ENCODE assay signal across 1 cellular context in genomic region chr5:40991168-40991980, GRCh38.
A peak's percentile ranks its signal among the peaks of the same experiment; 100 is the strongest.
TF ChIP-seq lines count a peak whose summit lies in the region.

No MANE protein-coding gene starts in this region.

TF ChIP-seq in HepG2, 621 proteins besides CTCF, POLR2A, EP300 and RAD21 (continued from another document and continues in another):
- TF ChIP-seq RARG (CRISPR knock-in tag; IDR thresholded peaks at IDR 0.05; ENCODE audit: low read depth) = no peak
- no peak for TF ChIP-seq PCBP2 (optimal IDR thresholded peaks at IDR 0.05; ENCODE audit: low read depth, low read length, poor library complexity, severe bottlenecking)
- no peak for TF ChIP-seq ZNF775 (CRISPR knock-in tag; IDR thresholded peaks at IDR 0.05; ENCODE audit: borderline replicate concordance)
- TF ChIP-seq IKZF1 (IDR thresholded peaks at IDR 0.05) = no peak
- TF ChIP-seq ZNF225 (CRISPR knock-in tag; IDR thresholded peaks at IDR 0.05) = no peak
- TF ChIP-seq ZSCAN25 (CRISPR knock-in tag; IDR thresholded peaks at IDR 0.05) = no peak; the same call in 1 of the 2 replicates
- TF ChIP-seq YEATS2 (CRISPR knock-in tag; IDR thresholded peaks at IDR 0.05; ENCODE audit: borderline replicate concordance) = peak; percentile 44; the same call in 1 of the 2 replicates
- no peak for TF ChIP-seq THAP8 (CRISPR knock-in tag; IDR thresholded peaks at IDR 0.05; ENCODE audit: borderline replicate concordance)
- TF ChIP-seq MXD1 (CRISPR knock-in tag; IDR thresholded peaks at IDR 0.05) = no peak
- peak; percentile 76 for TF ChIP-seq ZNF264 (CRISPR knock-in tag; IDR thresholded peaks at IDR 0.05)
- TF ChIP-seq STAG1 (CRISPR knock-in tag; IDR thresholded peaks at IDR 0.05) = peak; percentile 19; the same call in 1 of the 2 replicates
- TF ChIP-seq ZNF121 (CRISPR knock-in tag; IDR thresholded peaks at IDR 0.05) = no peak
- no peak for TF ChIP-seq ZNF546 (CRISPR knock-in tag; conservative IDR thresholded peaks at IDR 0.05)
- 0 out of 2 replicates have a peak, but pooled peaks have one; percentile 55 for TF ChIP-seq MEIS2 (CRISPR knock-in tag; IDR thresholded peaks at IDR 0.05)
- TF ChIP-seq BCLAF1 (IDR thresholded peaks at IDR 0.05) = no peak
- TF ChIP-seq ZNF768 (CRISPR knock-in tag; IDR thresholded peaks at IDR 0.05) = no peak
- no peak for TF ChIP-seq ETS1 (CRISPR knock-in tag; IDR thresholded peaks at IDR 0.05)
- TF ChIP-seq ZNF670 (CRISPR knock-in tag; IDR thresholded peaks at IDR 0.05; ENCODE audit: borderline replicate concordance) = no peak
- TF ChIP-seq ZNF562 (CRISPR knock-in tag; IDR thresholded peaks at IDR 0.05; ENCODE audit: borderline replicate concordance) = no peak
- TF ChIP-seq ZNF75D (CRISPR knock-in tag; IDR thresholded peaks at IDR 0.05; ENCODE audit: borderline replicate concordance) = no peak
- TF ChIP-seq NCOR1 (IDR thresholded peaks at IDR 0.05; ENCODE audit: borderline replicate concordance, low read length) = peak; percentile 87; the same call in 1 of the 2 replicates
- no peak for TF ChIP-seq HMGXB4 (CRISPR knock-in tag; IDR thresholded peaks at IDR 0.05; ENCODE audit: borderline replicate concordance in 1 of 2, low read depth in 1 of 2)
- no peak for TF ChIP-seq ZFP90 (CRISPR knock-in tag; IDR thresholded peaks at IDR 0.05; ENCODE audit: borderline replicate concordance)
- TF ChIP-seq SYNCRIP (IDR thresholded peaks at IDR 0.05; ENCODE audit: insufficient read depth, low read depth, low read length) = no peak
- 0 out of 2 replicates have a peak, but pooled peaks have one; percentile 47 for TF ChIP-seq ZMAT3 (CRISPR knock-in tag; conservative IDR thresholded peaks at IDR 0.05)
- no peak for TF ChIP-seq TRAFD1 (CRISPR knock-in tag; IDR thresholded peaks at IDR 0.05; ENCODE audit: borderline replicate concordance)
- TF ChIP-seq ZNF510 (CRISPR knock-in tag; IDR thresholded peaks at IDR 0.05; ENCODE audit: low read depth) = no peak
- TF ChIP-seq KLF12 (CRISPR knock-in tag; IDR thresholded peaks at IDR 0.05; ENCODE audit: borderline replicate concordance) = no peak
- no peak for TF ChIP-seq ZNF615 (CRISPR knock-in tag; IDR thresholded peaks at IDR 0.05; ENCODE audit: borderline replicate concordance)
- TF ChIP-seq ZNF12 (CRISPR knock-in tag; IDR thresholded peaks at IDR 0.05) = peak; percentile 17; the same call in 1 of the 2 replicates
- no peak for TF ChIP-seq HIVEP1 (CRISPR knock-in tag; IDR thresholded peaks at IDR 0.05)
- TF ChIP-seq ZNF816 (CRISPR knock-in tag; IDR thresholded peaks at IDR 0.05; ENCODE audit: borderline replicate concordance) = no peak
- peak; percentile 92 for TF ChIP-seq MEF2D (CRISPR knock-in tag; IDR thresholded peaks at IDR 0.05)
- no peak for TF ChIP-seq ZNF274 (CRISPR knock-in tag; IDR thresholded peaks at IDR 0.05)
- TF ChIP-seq SRF (IDR thresholded peaks at IDR 0.05; ENCODE audit: low read depth, low read length) = no peak
- no peak for TF ChIP-seq ZBTB44 (CRISPR knock-in tag; IDR thresholded peaks at IDR 0.05)
- peak; percentile 76; the same call in 1 of the 2 replicates for TF ChIP-seq ZNF331 (CRISPR knock-in tag; IDR thresholded peaks at IDR 0.05)
- no peak for TF ChIP-seq TAF15 (IDR thresholded peaks at IDR 0.05; ENCODE audit: low read depth, low read length, poor library complexity, severe bottlenecking)
- no peak for TF ChIP-seq ZNF326 (CRISPR knock-in tag; IDR thresholded peaks at IDR 0.05; ENCODE audit: borderline replicate concordance)
- TF ChIP-seq ZNF879 (CRISPR knock-in tag; IDR thresholded peaks at IDR 0.05) = no peak
- no peak for TF ChIP-seq CEBPZ (IDR thresholded peaks at IDR 0.05; ENCODE audit: low read length)
- peak; percentile 96 for TF ChIP-seq ARID5B (CRISPR knock-in tag; IDR thresholded peaks at IDR 0.05)
- no peak for TF ChIP-seq AHR (CRISPR knock-in tag; IDR thresholded peaks at IDR 0.05)
- no peak for TF ChIP-seq EZH2 (conservative IDR thresholded peaks at IDR 0.05; ENCODE audit: low read depth, low read length)
- no peak for TF ChIP-seq ZNF589 (CRISPR knock-in tag; conservative IDR thresholded peaks at IDR 0.05)
- TF ChIP-seq ZNF530 (CRISPR knock-in tag; IDR thresholded peaks at IDR 0.05; ENCODE audit: low read depth) = no peak
- no peak for TF ChIP-seq ZNF414 (CRISPR knock-in tag; IDR thresholded peaks at IDR 0.05)
- peak; percentile 95 for TF ChIP-seq KDM6A (CRISPR knock-in tag; IDR thresholded peaks at IDR 0.05; ENCODE audit: low read depth)
- no peak for TF ChIP-seq ZNF567 (CRISPR knock-in tag; IDR thresholded peaks at IDR 0.05; ENCODE audit: borderline replicate concordance)
